In the genomic region with DNA sequence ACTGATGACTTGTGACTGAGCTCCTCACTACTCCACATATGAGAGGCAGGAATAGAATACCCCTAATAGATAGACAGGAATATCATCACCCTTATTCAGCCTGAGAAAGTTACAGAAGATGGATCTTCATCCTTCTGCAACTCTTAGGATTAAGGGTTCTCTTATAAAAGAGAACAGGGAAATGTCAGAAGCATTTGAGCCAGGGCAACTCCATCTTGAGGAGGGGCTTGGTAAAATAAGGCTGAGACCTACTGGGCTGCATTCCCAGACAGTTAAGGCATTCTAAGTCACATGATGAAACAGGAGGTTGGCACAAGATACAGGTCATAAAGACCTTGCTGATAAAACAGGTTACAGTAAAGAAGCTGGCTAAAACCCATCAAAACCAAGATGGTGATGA, we compare ENCODE assay signal across 1 cellular context.
TF ChIP-seq lines count a peak whose summit lies in the region.

No MANE protein-coding gene starts in this region.

TF ChIP-seq in K562, 482 proteins besides CTCF, POLR2A, EP300 and RAD21 (continued from another document):
- TF ChIP-seq, protein P1, sequence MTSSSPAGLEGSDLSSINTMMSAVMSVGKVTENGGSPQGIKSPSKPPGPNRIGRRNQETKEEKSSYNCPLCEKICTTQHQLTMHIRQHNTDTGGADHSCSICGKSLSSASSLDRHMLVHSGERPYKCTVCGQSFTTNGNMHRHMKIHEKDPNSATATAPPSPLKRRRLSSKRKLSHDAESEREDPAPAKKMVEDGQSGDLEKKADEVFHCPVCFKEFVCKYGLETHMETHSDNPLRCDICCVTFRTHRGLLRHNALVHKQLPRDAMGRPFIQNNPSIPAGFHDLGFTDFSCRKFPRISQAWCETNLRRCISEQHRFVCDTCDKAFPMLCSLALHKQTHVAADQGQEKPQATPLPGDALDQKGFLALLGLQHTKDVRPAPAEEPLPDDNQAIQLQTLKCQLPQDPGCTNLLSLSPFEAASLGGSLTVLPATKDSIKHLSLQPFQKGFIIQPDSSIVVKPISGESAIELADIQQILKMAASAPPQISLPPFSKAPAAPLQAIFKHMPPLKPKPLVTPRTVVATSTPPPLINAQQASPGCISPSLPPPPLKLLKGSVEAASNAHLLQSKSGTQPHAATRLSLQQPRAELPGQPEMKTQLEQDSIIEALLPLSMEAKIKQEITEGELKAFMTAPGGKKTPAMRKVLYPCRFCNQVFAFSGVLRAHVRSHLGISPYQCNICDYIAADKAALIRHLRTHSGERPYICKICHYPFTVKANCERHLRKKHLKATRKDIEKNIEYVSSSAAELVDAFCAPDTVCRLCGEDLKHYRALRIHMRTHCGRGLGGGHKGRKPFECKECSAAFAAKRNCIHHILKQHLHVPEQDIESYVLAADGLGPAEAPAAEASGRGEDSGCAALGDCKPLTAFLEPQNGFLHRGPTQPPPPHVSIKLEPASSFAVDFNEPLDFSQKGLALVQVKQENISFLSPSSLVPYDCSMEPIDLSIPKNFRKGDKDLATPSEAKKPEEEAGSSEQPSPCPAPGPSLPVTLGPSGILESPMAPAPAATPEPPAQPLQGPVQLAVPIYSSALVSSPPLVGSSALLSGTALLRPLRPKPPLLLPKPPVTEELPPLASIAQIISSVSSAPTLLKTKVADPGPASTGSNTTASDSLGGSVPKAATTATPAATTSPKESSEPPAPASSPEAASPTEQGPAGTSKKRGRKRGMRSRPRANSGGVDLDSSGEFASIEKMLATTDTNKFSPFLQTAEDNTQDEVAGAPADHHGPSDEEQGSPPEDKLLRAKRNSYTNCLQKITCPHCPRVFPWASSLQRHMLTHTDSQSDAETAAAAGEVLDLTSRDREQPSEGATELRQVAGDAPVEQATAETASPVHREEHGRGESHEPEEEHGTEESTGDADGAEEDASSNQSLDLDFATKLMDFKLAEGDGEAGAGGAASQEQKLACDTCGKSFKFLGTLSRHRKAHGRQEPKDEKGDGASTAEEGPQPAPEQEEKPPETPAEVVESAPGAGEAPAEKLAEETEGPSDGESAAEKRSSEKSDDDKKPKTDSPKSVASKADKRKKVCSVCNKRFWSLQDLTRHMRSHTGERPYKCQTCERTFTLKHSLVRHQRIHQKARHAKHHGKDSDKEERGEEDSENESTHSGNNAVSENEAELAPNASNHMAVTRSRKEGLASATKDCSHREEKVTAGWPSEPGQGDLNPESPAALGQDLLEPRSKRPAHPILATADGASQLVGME (CRISPR knock-in tag; IDR thresholded peaks at IDR 0.05) = no peak
